ENCODE assay signal across 2 cellular contexts in genomic region chr5:145990077-145990653, GRCh38.
TF ChIP-seq lines count a peak whose summit lies in the region.

No MANE protein-coding gene starts in this region.

TF ChIP-seq in liver, 16 proteins besides CTCF, POLR2A, EP300 and RAD21:
- TF ChIP-seq, protein P1, sequence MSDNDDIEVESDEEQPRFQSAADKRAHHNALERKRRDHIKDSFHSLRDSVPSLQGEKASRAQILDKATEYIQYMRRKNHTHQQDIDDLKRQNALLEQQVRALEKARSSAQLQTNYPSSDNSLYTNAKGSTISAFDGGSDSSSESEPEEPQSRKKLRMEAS (IDR thresholded peaks at IDR 0.05), result no peak
- TF ChIP-seq SP1 (IDR thresholded peaks at IDR 0.05) (no peak), HNF4A (conservative IDR thresholded peaks at IDR 0.05) (peak; percentile 62 to 85)

TF ChIP-seq in HepG2, 621 proteins besides CTCF, POLR2A, EP300 and RAD21:
- TF ChIP-seq IRF9 (CRISPR knock-in tag; IDR thresholded peaks at IDR 0.05; ENCODE audit: borderline replicate concordance) (no peak), HNRNPL (IDR thresholded peaks at IDR 0.05; ENCODE audit: low read depth, low read length) (no peak), NRL (CRISPR knock-in tag; IDR thresholded peaks at IDR 0.05; ENCODE audit: borderline replicate concordance) (no peak), FOXP4 (CRISPR knock-in tag; IDR thresholded peaks at IDR 0.05) (no peak), ZNF709 (CRISPR knock-in tag; IDR thresholded peaks at IDR 0.05) (no peak), ZKSCAN5 (CRISPR knock-in tag; IDR thresholded peaks at IDR 0.05) (no peak), HES4 (CRISPR knock-in tag; IDR thresholded peaks at IDR 0.05; ENCODE audit: borderline replicate concordance) (no peak), GZF1 (CRISPR knock-in tag; IDR thresholded peaks at IDR 0.05) (no peak), ZMYM2 (CRISPR knock-in tag; IDR thresholded peaks at IDR 0.05) (no peak), SMARCC2 (IDR thresholded peaks at IDR 0.05) (no peak)
- TF ChIP-seq, protein P2, sequence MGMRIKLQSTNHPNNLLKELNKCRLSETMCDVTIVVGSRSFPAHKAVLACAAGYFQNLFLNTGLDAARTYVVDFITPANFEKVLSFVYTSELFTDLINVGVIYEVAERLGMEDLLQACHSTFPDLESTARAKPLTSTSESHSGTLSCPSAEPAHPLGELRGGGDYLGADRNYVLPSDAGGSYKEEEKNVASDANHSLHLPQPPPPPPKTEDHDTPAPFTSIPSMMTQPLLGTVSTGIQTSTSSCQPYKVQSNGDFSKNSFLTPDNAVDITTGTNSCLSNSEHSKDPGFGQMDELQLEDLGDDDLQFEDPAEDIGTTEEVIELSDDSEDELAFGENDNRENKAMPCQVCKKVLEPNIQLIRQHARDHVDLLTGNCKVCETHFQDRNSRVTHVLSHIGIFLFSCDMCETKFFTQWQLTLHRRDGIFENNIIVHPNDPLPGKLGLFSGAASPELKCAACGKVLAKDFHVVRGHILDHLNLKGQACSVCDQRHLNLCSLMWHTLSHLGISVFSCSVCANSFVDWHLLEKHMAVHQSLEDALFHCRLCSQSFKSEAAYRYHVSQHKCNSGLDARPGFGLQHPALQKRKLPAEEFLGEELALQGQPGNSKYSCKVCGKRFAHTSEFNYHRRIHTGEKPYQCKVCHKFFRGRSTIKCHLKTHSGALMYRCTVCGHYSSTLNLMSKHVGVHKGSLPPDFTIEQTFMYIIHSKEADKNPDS (CRISPR knock-in tag; IDR thresholded peaks at IDR 0.05), result no peak
- TF ChIP-seq, protein P3, sequence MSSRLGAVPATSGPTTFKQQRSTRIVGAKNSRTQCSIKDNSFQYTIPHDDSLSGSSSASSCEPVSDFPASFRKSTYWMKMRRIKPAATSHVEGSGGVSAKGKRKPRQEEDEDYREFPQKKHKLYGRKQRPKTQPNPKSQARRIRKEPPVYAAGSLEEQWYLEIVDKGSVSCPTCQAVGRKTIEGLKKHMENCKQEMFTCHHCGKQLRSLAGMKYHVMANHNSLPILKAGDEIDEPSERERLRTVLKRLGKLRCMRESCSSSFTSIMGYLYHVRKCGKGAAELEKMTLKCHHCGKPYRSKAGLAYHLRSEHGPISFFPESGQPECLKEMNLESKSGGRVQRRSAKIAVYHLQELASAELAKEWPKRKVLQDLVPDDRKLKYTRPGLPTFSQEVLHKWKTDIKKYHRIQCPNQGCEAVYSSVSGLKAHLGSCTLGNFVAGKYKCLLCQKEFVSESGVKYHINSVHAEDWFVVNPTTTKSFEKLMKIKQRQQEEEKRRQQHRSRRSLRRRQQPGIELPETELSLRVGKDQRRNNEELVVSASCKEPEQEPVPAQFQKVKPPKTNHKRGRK (CRISPR knock-in tag; IDR thresholded peaks at IDR 0.05), result no peak
